In genomic region chr5:157484768-157485167, GRCh38 we compare ENCODE assay signal across 13 cellular contexts. TPM values are rescaled to one million over a fixed set of nuclear protein-coding genes. Genes with fewer than 3 reads are reported as not detected.
A peak's percentile ranks its signal among the peaks of the same experiment; 100 is the strongest.
DNase-seq lines count a peak whose midpoint lies in the region; ATAC-seq and TF ChIP-seq lines count a peak whose summit lies in the region.
"Had no signal": no experiment of that assay in that cellular context is flagged by ENCODE, and none has a peak within 500 bp of the region (broad histone marks: within the 10 kb centered on the region; RNA-seq: fewer than 3 reads in every experiment).

No MANE protein-coding gene starts in this region.

- H3K36me3 Mint-ChIP-seq in HFFc6 (ENCODE audit: low read depth): peaks cover 33% of the 10 kb centered on the region
- H3K36me3 Mint-ChIP-seq in type B pancreatic cell: peaks cover 6% of the 10 kb centered on the region
- H3K36me3 Mint-ChIP-seq: activated naive CD4-positive, alpha-beta T cell treated with anti-CD3 and anti-CD28 coated beads, Interleukin-2, amount 50 U/mL, for 24 hours had no signal

- H3K4me3 Mint-ChIP-seq in HFFc6 (no peak overlapping the region), type B pancreatic cell (no peak overlapping the region)
- H3K4me3 Mint-ChIP-seq: activated CD4-positive, alpha-beta T cell treated with anti-CD3 and anti-CD28 coated beads, Interleukin-2, amount 10 ng/mL, durations not matched to agents 7 days and 5 days; activated naive CD4-positive, alpha-beta T cell treated with anti-CD3 and anti-CD28 coated beads, Interleukin-2, amount 50 U/mL, for 24 hours; stimulated activated effector memory CD8-positive, alpha-beta T cell treated with anti-CD3 and anti-CD28 coated beads, Interleukin-12 subunit alpha, Interleukin-12 subunit beta, amount 100 ng/mL, for 72 hours had no signal

- H4K20me1 ChIP-seq in DND-41 (ENCODE audit: insufficient read depth, low read length): no peaks in the 10 kb centered on the region

- H2AFZ ChIP-seq in DND-41 (ENCODE audit: low read depth, low read length): no peak overlapping the region

- H3K4me1 Mint-ChIP-seq in HFFc6 (ENCODE audit: low read depth): no peaks in the 10 kb centered on the region; the same call in 1 of the 2 replicates
- no peaks in the 10 kb centered on the region for H3K4me1 Mint-ChIP-seq in type B pancreatic cell (ENCODE audit: unreplicated experiment)

- H3K9me3 ChIP-seq in DND-41 (ENCODE audit: insufficient read depth, low read length, severe bottlenecking): no peaks in the 10 kb centered on the region
- H3K9me3 ChIP-seq in psoas muscle: no peaks in the 10 kb centered on the region

- WGBS in psoas muscle, 3 donors: 61 to 64% (median 63%) methylated on average over 5 of the region's 5 CpGs

- H3K4me3 ChIP-seq in DND-41 (ENCODE audit: low read depth in 1 of 2, low read length in 2 of 2) (no peak overlapping the region), fibroblast of villous mesenchyme (ENCODE audit: low read depth, low read length) (no peak overlapping the region), psoas muscle (no peak overlapping the region)

- H3K27ac ChIP-seq in DND-41 (ENCODE audit: low read length) (no peak overlapping the region), psoas muscle (no peak overlapping the region)

- no peaks in the 10 kb centered on the region for H3K27me3 ChIP-seq in DND-41 (ENCODE audit: insufficient read depth, low read length, poor library complexity)
- no peaks in the 10 kb centered on the region for H3K27me3 ChIP-seq in psoas muscle (ENCODE audit: insufficient read depth in 3 of 3, low read length in 2 of 3)

- intact Hi-C loops in psoas muscle (cut with DNase I): no loop called here

- no peak overlapping the region; the same call in 1 of the 2 replicates for H3K27ac Mint-ChIP-seq in HFFc6
- no peak overlapping the region for H3K27ac Mint-ChIP-seq in type B pancreatic cell
- H3K27ac Mint-ChIP-seq: activated naive CD4-positive, alpha-beta T cell treated with anti-CD3 and anti-CD28 coated beads, Interleukin-2, amount 50 U/mL, for 24 hours; stimulated activated effector memory CD8-positive, alpha-beta T cell treated with anti-CD3 and anti-CD28 coated beads, Interleukin-12 subunit alpha, Interleukin-12 subunit beta, amount 100 ng/mL, for 72 hours had no signal

- H3K9me3 Mint-ChIP-seq in HFFc6: no peaks in the 10 kb centered on the region
- H3K9me3 Mint-ChIP-seq in type B pancreatic cell: no peaks in the 10 kb centered on the region
- H3K9me3 Mint-ChIP-seq: activated CD4-positive, alpha-beta T cell treated with anti-CD3 and anti-CD28 coated beads, Interleukin-2, amount 10 ng/mL, durations not matched to agents 7 days and 5 days; activated naive CD4-positive, alpha-beta T cell treated with anti-CD3 and anti-CD28 coated beads, Interleukin-2, amount 50 U/mL, for 24 hours; stimulated activated effector memory CD8-positive, alpha-beta T cell treated with anti-CD3 and anti-CD28 coated beads, Interleukin-12 subunit alpha, Interleukin-12 subunit beta, amount 100 ng/mL, for 72 hours had no signal

- H3K9ac ChIP-seq in DND-41 (ENCODE audit: low read depth, low read length): no peak overlapping the region

- H3K27me3 Mint-ChIP-seq in HFFc6 (ENCODE audit: insufficient read depth) (peaks cover 3% of the 10 kb centered on the region), type B pancreatic cell (no peaks in the 10 kb centered on the region)
- H3K27me3 Mint-ChIP-seq: activated CD4-positive, alpha-beta T cell treated with anti-CD3 and anti-CD28 coated beads, Interleukin-2, amount 10 ng/mL, durations not matched to agents 7 days and 5 days; activated naive CD4-positive, alpha-beta T cell treated with anti-CD3 and anti-CD28 coated beads, Interleukin-2, amount 50 U/mL, for 24 hours had no signal

- H3K36me3 ChIP-seq in DND-41 (ENCODE audit: insufficient read depth, low read length): peaks cover 10% of the 10 kb centered on the region; the same call in 1 of the 2 replicates
- peaks cover 4 to 50% of the 10 kb centered on the region in 2 donors for H3K36me3 ChIP-seq in psoas muscle (ENCODE audit: insufficient read depth in 1 of 2, low read depth in 1 of 2)

- TF ChIP-seq CTCF in DND-41 (IDR thresholded peaks at IDR 0.05; ENCODE audit: borderline replicate concordance, extremely low read depth, low read length, poor library complexity, severe bottlenecking) (no peak), fibroblast of villous mesenchyme (IDR thresholded peaks at IDR 0.05; ENCODE audit: insufficient read depth, low read depth, low read length) (no peak), psoas muscle (IDR thresholded peaks at IDR 0.05) (no peak), HFFc6 (IDR thresholded peaks at IDR 0.05) (no peak), type B pancreatic cell (conservative IDR thresholded peaks at IDR 0.05) (no peak)

- DNase-seq in DND-41 (no peak), NOMO-1 (lab: John Stamatoyannopoulos, UW; ENCODE audit: unreplicated experiment in 2 of 2) (peak; percentile 66 to 81), fibroblast of villous mesenchyme (ENCODE audit: low read depth) (peak; percentile 72), psoas muscle (peak; percentile 46 to 79), HFFc6 (no peak), type B pancreatic cell (ENCODE audit: extremely low spot score, unreplicated experiment) (no peak), H4 (ENCODE audit: low spot score) (no peak), NCI-H187 treated with DMSO at 0.1 percent for 48 hours (lab: John Stamatoyannopoulos, UW) (no peak)
- DNase-seq: activated CD4-positive, alpha-beta T cell treated with anti-CD3 and anti-CD28 coated beads, Interleukin-2, amount 10 ng/mL, durations not matched to agents 7 days and 5 days; dermis blood vessel endothelial cell; NCI-H2107 had no signal

- H3K79me2 ChIP-seq in DND-41 (ENCODE audit: insufficient read depth, low read length): no peaks in the 10 kb centered on the region

- ATAC-seq in DND-41 (ENCODE audit: insufficient read depth, low read depth): peak; percentile 30; the same call in 1 of the 3 replicates
- ATAC-seq in psoas muscle: peak in 3 of 4 donors; percentile 53 to 80 (median 70)
- ATAC-seq: stimulated activated effector memory CD8-positive, alpha-beta T cell treated with anti-CD3 and anti-CD28 coated beads, Interleukin-12 subunit alpha, Interleukin-12 subunit beta, amount 100 ng/mL, for 72 hours had no signal

- H3K4me2 ChIP-seq in DND-41 (ENCODE audit: insufficient read depth, low read length): no peak overlapping the region

- no peaks in the 10 kb centered on the region for H3K4me1 ChIP-seq in DND-41 (ENCODE audit: insufficient read depth, low read length)
- no peaks in the 10 kb centered on the region for H3K4me1 ChIP-seq in psoas muscle

RNA-seq across cellular contexts. Expression of gene NIPAL4, which starts 24.8 kb away (rescaled TPM):
- total RNA-seq in fibroblast of villous mesenchyme: 1.7 and 2.3 TPM in 2 replicates
- total RNA-seq in psoas muscle: under 1 TPM; 0.34 to 0.50 (median 0.38) TPM
- under 1 TPM; 0.03 to 0.18 (median 0.13) TPM for polyA plus RNA-seq in psoas muscle
- total RNA-seq in HFFc6 (2021; fragmentation: NEBNext Ultra II Directional; extraction: Animal tissue kit (Norgen Biotek cat#: 25700)): under 1 TPM; 0.14 to 0.38 (median 0.22) TPM
- total RNA-seq in type B pancreatic cell (ENCODE audit: low replicate concordance): 0.46 and 0.59 TPM in 2 replicates
- total RNA-seq in H4 (2014; rRNA removed; shearing (Covaris generic)): not detected in 2 replicates
- total RNA-seq: dermis blood vessel endothelial cell had no signal

Comparison
In these comparisons a context has a peak if more than half of its experiments do, and no peak if none do; other contexts are left out.
1. DNase-seq: peak in NOMO-1 (2 of 2), fibroblast of villous mesenchyme (single experiment) and psoas muscle (2 of 2); none in DND-41 (single experiment), HFFc6 (single experiment), type B pancreatic cell (single experiment), H4 (single experiment) and NCI-H187 treated with DMSO at 0.1 percent for 48 hours (single experiment).